In the genomic region with DNA sequence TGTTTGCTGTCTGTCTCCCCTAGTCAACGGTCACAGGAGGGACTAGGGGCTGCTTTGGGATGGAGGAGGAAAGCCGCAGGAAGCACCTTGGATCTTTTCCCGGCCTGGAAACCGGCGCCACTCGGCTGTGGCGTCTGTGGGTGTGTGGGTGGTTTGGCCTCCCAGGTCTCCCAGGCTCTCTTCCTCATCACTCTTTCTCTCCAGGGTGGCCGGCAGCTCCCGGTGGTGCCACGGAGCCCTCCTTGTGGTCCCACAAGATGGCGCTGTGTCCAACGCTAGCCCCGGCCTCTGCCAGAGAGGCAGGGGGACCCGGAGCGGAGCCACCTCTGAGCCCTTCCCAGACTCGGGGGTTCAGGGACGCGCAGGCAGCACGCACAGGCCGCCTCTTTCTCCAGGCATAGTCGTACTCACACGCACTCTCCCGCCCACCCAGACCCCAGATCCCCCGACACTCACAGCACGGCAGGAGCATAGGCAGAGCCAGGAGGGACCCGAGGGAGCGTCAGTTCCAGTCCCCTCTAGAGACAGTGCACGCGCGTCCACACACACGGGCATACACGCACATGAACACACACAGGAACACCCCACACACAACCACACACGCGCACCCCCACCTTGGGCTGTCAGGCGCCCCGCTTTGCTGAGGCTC, we compare ENCODE assay signal across 8 cellular contexts. TPM values are rescaled to one million over a fixed set of nuclear protein-coding genes. Genes with fewer than 3 reads are reported as not detected.
A peak's percentile ranks its signal among the peaks of the same experiment; 100 is the strongest.
DNase-seq lines count a peak whose midpoint lies in the region; ATAC-seq and TF ChIP-seq lines count a peak whose summit lies in the region.

No MANE protein-coding gene starts in this region.

- TF ChIP-seq CTCF in osteoblast (IDR thresholded peaks at IDR 0.05; ENCODE audit: extremely low read depth, low read depth, low read length) (peak; percentile 76), suprapubic skin (IDR thresholded peaks at IDR 0.05) (peak; percentile 35 to 66)

- no peaks in the 10 kb centered on the region for H3K9me3 ChIP-seq in SJCRH30 (replicated peaks)
- H3K9me3 ChIP-seq in osteoblast (ENCODE audit: low read depth, low read length), result no peaks in the 10 kb centered on the region
- H3K9me3 ChIP-seq in suprapubic skin, result no peaks in the 10 kb centered on the region

- H3K36me3 ChIP-seq in SJCRH30 (no peaks in the 10 kb centered on the region), osteoblast (ENCODE audit: insufficient read depth, low read length) (no peaks in the 10 kb centered on the region), suprapubic skin (no peaks in the 10 kb centered on the region)

- no peak for TF ChIP-seq EP300 in suprapubic skin (IDR thresholded peaks at IDR 0.05)

- no peak for TF ChIP-seq POLR2A in suprapubic skin (IDR thresholded peaks at IDR 0.05)

- WGBS in suprapubic skin, result 5% methylated on average over 6 of the region's 36 CpGs

- DNase-seq in D341Med (ENCODE audit: low spot score) (peak; percentile 92), HuH-7.5 (ENCODE audit: low spot score) (peak; percentile 90), SJCRH30 (peak; percentile 89 to 93), germinal center (ENCODE audit: low spot score) (peak; percentile 83), osteoblast (ENCODE audit: insufficient read length, low spot score, missing footprints) (peak; percentile 98), suprapubic skin (ENCODE audit: low spot score in 2 of 2) (peak; percentile 88 to 92)
- DNase-seq in activated gamma-delta T cell treated with anti-CD3 and anti-CD28 coated beads, Interleukin-2, amount 50 U/mL, for 16 hours (ENCODE audit: low read depth), result peak; percentile 47

- H3K4me3 ChIP-seq in SJCRH30 (peak overlapping the region; percentile 56), osteoblast (ENCODE audit: insufficient read depth, low read length) (peak overlapping the region; percentile 68), suprapubic skin (peak overlapping the region; percentile 31)

- peak overlapping the region; percentile 38 for H3K27ac ChIP-seq in SJCRH30
- H3K27ac ChIP-seq in osteoblast (ENCODE audit: low read depth, low read length), result peak overlapping the region; percentile 75
- H3K27ac ChIP-seq in suprapubic skin, result no peak overlapping the region

- peak overlapping the region; percentile 91 for H2AFZ ChIP-seq in osteoblast (ENCODE audit: low read length)

- peak overlapping the region; percentile 88 for H3K4me2 ChIP-seq in osteoblast (ENCODE audit: insufficient read depth, low read length)

- ATAC-seq in HG03469 (IDR thresholded peaks at IDR 0.05; ENCODE audit: unreplicated experiment), result no peak

- H3K4me1 ChIP-seq in SJCRH30 (no peaks in the 10 kb centered on the region), osteoblast (ENCODE audit: insufficient read depth, low read length) (peaks cover 21% of the 10 kb centered on the region), suprapubic skin (peaks cover 13% of the 10 kb centered on the region)

- no peaks in the 10 kb centered on the region for H3K79me2 ChIP-seq in osteoblast (ENCODE audit: insufficient read depth, low read length)

- H3K27me3 ChIP-seq in SJCRH30, result peaks cover 7% of the 10 kb centered on the region; the same call in 1 of the 2 replicates
- no peaks in the 10 kb centered on the region for H3K27me3 ChIP-seq in osteoblast (ENCODE audit: insufficient read depth, low read length)
- H3K27me3 ChIP-seq in suprapubic skin, result no peaks in the 10 kb centered on the region

- no peaks in the 10 kb centered on the region for H4K20me1 ChIP-seq in osteoblast (ENCODE audit: insufficient read depth, low read length)

RNA-seq across cellular contexts. Expression of gene CDCP2, which starts 31.2 kb away (rescaled TPM):
- not detected in 2 replicates for total RNA-seq in SJCRH30 (2014; rRNA removed; shearing (Covaris generic))
- total RNA-seq in osteoblast (not detected in 2 replicates), suprapubic skin (not detected)

Comparison
In these comparisons a context has a peak if more than half of its experiments do, and no peak if none do; other contexts are left out.
1. DNase-seq: peak in every context shown above with its lines; median percentile 98 in osteoblast; 92 in D341Med; 91 in SJCRH30; 90 in HuH-7.5; 90 in suprapubic skin; 83 in germinal center; 47 in activated gamma-delta T cell treated with anti-CD3 and anti-CD28 coated beads, Interleukin-2, amount 50 U/mL, for 16 hours.